ENCODE assay signal across 11 cellular contexts in genomic region chr2:143575340-143575739, GRCh38.
DNase-seq lines count a peak whose midpoint lies in the region; ATAC-seq and TF ChIP-seq lines count a peak whose summit lies in the region.
"Had no signal": no experiment of that assay in that cellular context is flagged by ENCODE, and none has a peak within 500 bp of the region (broad histone marks: within the 10 kb centered on the region; RNA-seq: fewer than 3 reads in every experiment).

No MANE protein-coding gene starts in this region.

- H3K27me3 Mint-ChIP-seq in WTC11 (ENCODE audit: low read depth) (no peaks in the 10 kb centered on the region), T-helper 17 cell (no peaks in the 10 kb centered on the region)
- H3K27me3 Mint-ChIP-seq: dendritic cell treated with granulocyte-macrophage colony-stimulating factor and Interleukin-4, amounts not matched to agents 40 ng/mL and 50 ng/mL, for 4 days had no signal

- H3K4me3 Mint-ChIP-seq in WTC11 (no peak overlapping the region), T-helper 17 cell (no peak overlapping the region)
- H3K4me3 Mint-ChIP-seq: dendritic cell treated with granulocyte-macrophage colony-stimulating factor and Interleukin-4, amounts not matched to agents 40 ng/mL and 50 ng/mL, for 4 days had no signal

- H3K9me3 ChIP-seq in left lung = no peaks in the 10 kb centered on the region
- no peaks in the 10 kb centered on the region for H3K9me3 ChIP-seq in T-helper 17 cell (ENCODE audit: control insufficient read depth, low read length, poor library complexity, severe bottlenecking)

- no peaks in the 10 kb centered on the region for H3K4me1 ChIP-seq in left lung

- peak; percentile 3 for DNase-seq in DMS53 treated with DMSO at 0.1 percent for 48 hours (lab: John Stamatoyannopoulos, UW; ENCODE audit: unreplicated experiment)
- peak; percentile 16 for DNase-seq in HT1080 (ENCODE audit: low read depth)
- DNase-seq in WTC11 (ENCODE audit: low spot score) = peak; percentile 11
- no peak for DNase-seq in left lung
- no peak for DNase-seq in T-helper 17 cell
- DNase-seq in ureter (ENCODE audit: low spot score) = no peak
- DNase-seq in putamen (ENCODE audit: low spot score) = no peak

- peak; percentile 39; the same call in 1 of the 2 replicates for TF ChIP-seq CTCF in WTC11 (IDR thresholded peaks at IDR 0.05)
- TF ChIP-seq CTCF in left lung (IDR thresholded peaks at IDR 0.05) = no peak

- ATAC-seq in WTC11 = peak; percentile 79
- ATAC-seq in left lung = peak; percentile 43
- ATAC-seq in T-helper 17 cell = no peak
- ATAC-seq in GM19351 (IDR thresholded peaks at IDR 0.05; ENCODE audit: unreplicated experiment) = no peak
- ATAC-seq: left lobe of liver had no signal

- intact Hi-C loops in left lung (cut with DNase I) = no loop called here

- POLR2A ChIA-PET in WTC11 (lab: Charles Lee) = no interaction called here

- H3K27ac ChIP-seq in left lung = no peak overlapping the region
- H3K27ac ChIP-seq: SK-N-MC had no signal

- H3K36me3 Mint-ChIP-seq in WTC11 (no peaks in the 10 kb centered on the region), T-helper 17 cell (ENCODE audit: low read depth) (peaks cover 8% of the 10 kb centered on the region)

- H3K4me3 ChIP-seq in left lung = no peak overlapping the region
- H3K4me3 ChIP-seq: SK-N-MC had no signal

- H3K4me1 Mint-ChIP-seq in WTC11 (peaks cover 28% of the 10 kb centered on the region), T-helper 17 cell (peaks cover 24% of the 10 kb centered on the region)

- H3K9me3 Mint-ChIP-seq in WTC11 = no peaks in the 10 kb centered on the region
- H3K9me3 Mint-ChIP-seq: dendritic cell treated with granulocyte-macrophage colony-stimulating factor and Interleukin-4, amounts not matched to agents 40 ng/mL and 50 ng/mL, for 4 days had no signal

- no peaks in the 10 kb centered on the region for H3K27me3 ChIP-seq in left lung

- CTCF ChIA-PET in WTC11 (lab: Charles Lee) = interaction anchor here (1.0 to 1.4 kb wide), 4 partner anchors 26 to 221 kb away, joined by 3 to 5 read pairs (median 4); no protein-coding TSS in a partner anchor

- H3K27ac Mint-ChIP-seq in WTC11 = no peak overlapping the region
- H3K27ac Mint-ChIP-seq in T-helper 17 cell = no peak overlapping the region
- H3K27ac Mint-ChIP-seq: dendritic cell treated with granulocyte-macrophage colony-stimulating factor and Interleukin-4, amounts not matched to agents 40 ng/mL and 50 ng/mL, for 4 days had no signal

- no peaks in the 10 kb centered on the region for H3K36me3 ChIP-seq in left lung

TF ChIP-seq in WTC11, 78 proteins besides CTCF, POLR2A, EP300 and RAD21 (continues in another document):
- TF ChIP-seq ZNF423 (CRISPR knock-in tag; IDR thresholded peaks at IDR 0.05) (no peak), JAZF1 (CRISPR knock-in tag; IDR thresholded peaks at IDR 0.05) (no peak), KAT7 (CRISPR knock-in tag; IDR thresholded peaks at IDR 0.05; ENCODE audit: borderline replicate concordance) (no peak), HMGA2 (CRISPR knock-in tag; IDR thresholded peaks at IDR 0.05) (no peak), ZNF396 (CRISPR knock-in tag; IDR thresholded peaks at IDR 0.05; ENCODE audit: borderline replicate concordance) (no peak), ZBTB43 (CRISPR knock-in tag; IDR thresholded peaks at IDR 0.05) (no peak), E2F4 (CRISPR knock-in tag; IDR thresholded peaks at IDR 0.05; ENCODE audit: borderline replicate concordance, low read depth) (no peak), NFATC4 (CRISPR knock-in tag; IDR thresholded peaks at IDR 0.05) (no peak), ZNF281 (CRISPR knock-in tag; IDR thresholded peaks at IDR 0.05) (no peak), IRF1 (CRISPR knock-in tag; IDR thresholded peaks at IDR 0.05) (no peak), E2F1 (CRISPR knock-in tag; IDR thresholded peaks at IDR 0.05) (no peak)
- TF ChIP-seq, protein P1, sequence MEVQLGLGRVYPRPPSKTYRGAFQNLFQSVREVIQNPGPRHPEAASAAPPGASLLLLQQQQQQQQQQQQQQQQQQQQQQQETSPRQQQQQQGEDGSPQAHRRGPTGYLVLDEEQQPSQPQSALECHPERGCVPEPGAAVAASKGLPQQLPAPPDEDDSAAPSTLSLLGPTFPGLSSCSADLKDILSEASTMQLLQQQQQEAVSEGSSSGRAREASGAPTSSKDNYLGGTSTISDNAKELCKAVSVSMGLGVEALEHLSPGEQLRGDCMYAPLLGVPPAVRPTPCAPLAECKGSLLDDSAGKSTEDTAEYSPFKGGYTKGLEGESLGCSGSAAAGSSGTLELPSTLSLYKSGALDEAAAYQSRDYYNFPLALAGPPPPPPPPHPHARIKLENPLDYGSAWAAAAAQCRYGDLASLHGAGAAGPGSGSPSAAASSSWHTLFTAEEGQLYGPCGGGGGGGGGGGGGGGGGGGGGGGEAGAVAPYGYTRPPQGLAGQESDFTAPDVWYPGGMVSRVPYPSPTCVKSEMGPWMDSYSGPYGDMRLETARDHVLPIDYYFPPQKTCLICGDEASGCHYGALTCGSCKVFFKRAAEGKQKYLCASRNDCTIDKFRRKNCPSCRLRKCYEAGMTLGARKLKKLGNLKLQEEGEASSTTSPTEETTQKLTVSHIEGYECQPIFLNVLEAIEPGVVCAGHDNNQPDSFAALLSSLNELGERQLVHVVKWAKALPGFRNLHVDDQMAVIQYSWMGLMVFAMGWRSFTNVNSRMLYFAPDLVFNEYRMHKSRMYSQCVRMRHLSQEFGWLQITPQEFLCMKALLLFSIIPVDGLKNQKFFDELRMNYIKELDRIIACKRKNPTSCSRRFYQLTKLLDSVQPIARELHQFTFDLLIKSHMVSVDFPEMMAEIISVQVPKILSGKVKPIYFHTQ (CRISPR knock-in tag; IDR thresholded peaks at IDR 0.05) = no peak
- TF ChIP-seq, protein P2, sequence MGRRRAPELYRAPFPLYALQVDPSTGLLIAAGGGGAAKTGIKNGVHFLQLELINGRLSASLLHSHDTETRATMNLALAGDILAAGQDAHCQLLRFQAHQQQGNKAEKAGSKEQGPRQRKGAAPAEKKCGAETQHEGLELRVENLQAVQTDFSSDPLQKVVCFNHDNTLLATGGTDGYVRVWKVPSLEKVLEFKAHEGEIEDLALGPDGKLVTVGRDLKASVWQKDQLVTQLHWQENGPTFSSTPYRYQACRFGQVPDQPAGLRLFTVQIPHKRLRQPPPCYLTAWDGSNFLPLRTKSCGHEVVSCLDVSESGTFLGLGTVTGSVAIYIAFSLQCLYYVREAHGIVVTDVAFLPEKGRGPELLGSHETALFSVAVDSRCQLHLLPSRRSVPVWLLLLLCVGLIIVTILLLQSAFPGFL (CRISPR knock-in tag; IDR thresholded peaks at IDR 0.05; ENCODE audit: borderline replicate concordance) = no peak

Comparison
In these comparisons a context has a peak if more than half of its experiments do, and no peak if none do; other contexts are left out.
1. DNase-seq: peak in DMS53 treated with DMSO at 0.1 percent for 48 hours (single experiment), HT1080 (single experiment) and WTC11 (single experiment); none in left lung (0 of 2), T-helper 17 cell (0 of 3), ureter (single experiment) and putamen (single experiment).
2. ATAC-seq: peak in WTC11 (single experiment) and left lung (single experiment); none in T-helper 17 cell (single experiment) and GM19351 (single experiment).